ENCODE assay signal across 17 cellular contexts in genomic region chr18:25253136-25253535, GRCh38.
DNase-seq lines count a peak whose midpoint lies in the region; ATAC-seq and TF ChIP-seq lines count a peak whose summit lies in the region.
"Had no signal": no experiment of that assay in that cellular context is flagged by ENCODE, and none has a peak within 500 bp of the region (broad histone marks: within the 10 kb centered on the region; RNA-seq: fewer than 3 reads in every experiment).

No MANE protein-coding gene starts in this region.

- H4K8ac ChIP-seq in IMR-90 (ENCODE audit: low read depth in 2 of 2, low read length in 2 of 2) = no peak overlapping the region

- CTCF ChIA-PET in IMR-90 (lab: Yijun Ruan, JAX) = no interaction called here

- 0 out of 2 replicates have a peak, but pooled peaks cover 2% of the 10 kb centered on the region for H3K9me1 ChIP-seq in IMR-90 (ENCODE audit: insufficient read depth, low read length)

- H3K36me3 ChIP-seq in IMR-90 (ENCODE audit: control insufficient read depth, insufficient read depth, low read length) (no peaks in the 10 kb centered on the region; the same call in 1 of the 2 replicates), breast epithelium (no peaks in the 10 kb centered on the region)
- H3K36me3 ChIP-seq: SJCRH30 had no signal

- ATAC-seq in IMR-90 (ENCODE audit: low read depth) (peak; percentile 60), omental fat pad (ENCODE audit: low FRiP score) (peak; percentile 43), right cardiac atrium (no peak), GM21526 (IDR thresholded peaks at IDR 0.05; ENCODE audit: low FRiP score, unreplicated experiment) (no peak)

- peaks cover 0 to 6% of the 10 kb centered on the region in 2 experiments; a peak in 1 of 4 replicates for H3K79me1 ChIP-seq in IMR-90 (ENCODE audit: low read depth in 1 of 2, low read length in 2 of 2)

- H2BK5ac ChIP-seq in IMR-90 (ENCODE audit: low read depth, low read length, poor library complexity, severe bottlenecking) = no peak overlapping the region

- no peak overlapping the region for H3K18ac ChIP-seq in IMR-90 (ENCODE audit: low read depth, low read length)

- peak overlapping the region; percentile 24; the same call in 1 of the 2 replicates for H3K4me2 ChIP-seq in IMR-90 (ENCODE audit: low read depth, low read length)

- no peak overlapping the region for H2AK5ac ChIP-seq in IMR-90 (ENCODE audit: low read depth, low read length)

- H4K91ac ChIP-seq in IMR-90 (ENCODE audit: insufficient read depth, low read depth, low read length) = no peak overlapping the region

- intact Hi-C loops in IMR-90 (cut with micrococcal nuclease) = no loop called here
- intact Hi-C loops in right cardiac atrium (cut with DNase I) = no loop called here
- intact Hi-C loops in breast epithelium (cut with DNase I; ENCODE audit: low total_unique reads) = no loop called here

- no peaks in the 10 kb centered on the region for H3K27me3 ChIP-seq in IMR-90 (ENCODE audit: control insufficient read depth, insufficient read depth, low read length)
- no peaks in the 10 kb centered on the region for H3K27me3 ChIP-seq in right cardiac atrium (ENCODE audit: control insufficient read depth, insufficient read depth)
- H3K27me3 ChIP-seq in breast epithelium = no peaks in the 10 kb centered on the region
- H3K27me3 ChIP-seq: SJCRH30 had no signal

- H2BK120ac ChIP-seq in IMR-90 (ENCODE audit: low read depth, low read length) = no peak overlapping the region

- TF ChIP-seq POLR2A in IMR-90 (IDR thresholded peaks at IDR 0.05; ENCODE audit: low read depth, low read length) = no peak
- no peak for TF ChIP-seq POLR2A in breast epithelium (IDR thresholded peaks at IDR 0.05)

- no peak overlapping the region for H3K9ac ChIP-seq in IMR-90 (ENCODE audit: low read depth, low read length)

- H3K23ac ChIP-seq in IMR-90 (ENCODE audit: low read depth, low read length) = no peak overlapping the region

- DNase-seq in Daoy (ENCODE audit: low read depth) = peak; percentile 11
- no peak for DNase-seq in IMR-90
- DNase-seq in astrocyte of the hippocampus (ENCODE audit: low read depth, low spot score) = peak; percentile 27
- no peak for DNase-seq in omental fat pad (ENCODE audit: low spot score)
- DNase-seq in right cardiac atrium = no peak
- no peak for DNase-seq in retina
- no peak for DNase-seq in breast epithelium (ENCODE audit: low spot score in 2 of 2)
- DNase-seq: DND-41, H7, NCI-H1417 treated with DMSO at 0.1 percent for 48 hours, NCI-H1930, NCI-H2171, NCI-H446 treated with DMSO at 0.1 percent for 48 hours, NCI-H748 treated with DMSO at 0.1 percent for 48 hours, SJCRH30 had no signal

- no CpG with 5 or more reads among the region's 1 CpG for WGBS in IMR-90 (ENCODE audit: extremely low coverage in 2 of 2, insufficient read length in 1 of 2), 2 experiments
- 44% methylated on average over 1 of the region's 1 CpG for WGBS in right cardiac atrium

- in situ Hi-C loops in IMR-90 (cut with MboI; ENCODE audit: low sequenced_read_pairs) = no loop called here

- no peak overlapping the region for H2AFZ ChIP-seq in IMR-90 (replicated peaks; ENCODE audit: low read length, poor library complexity)

- H3K4ac ChIP-seq in IMR-90 (ENCODE audit: low read depth, low read length) = no peak overlapping the region

- no peak overlapping the region for H2BK15ac ChIP-seq in IMR-90 (ENCODE audit: low read depth, low read length)

- H3K4me3 ChIP-seq in IMR-90 (ENCODE audit: insufficient read depth, low read depth, low read length) = no peak overlapping the region
- H3K4me3 ChIP-seq in right cardiac atrium (ENCODE audit: low read length) = no peak overlapping the region
- H3K4me3 ChIP-seq in breast epithelium = no peak overlapping the region
- H3K4me3 ChIP-seq: SJCRH30 had no signal

- H4K20me1 ChIP-seq in IMR-90 (ENCODE audit: insufficient read depth, low read length) = no peaks in the 10 kb centered on the region

- no peak overlapping the region for H3K27ac ChIP-seq in IMR-90 (ENCODE audit: insufficient read depth, low read length)
- no peak overlapping the region for H3K27ac ChIP-seq in right cardiac atrium (ENCODE audit: low read length)
- no peak overlapping the region for H3K27ac ChIP-seq in breast epithelium
- H3K27ac ChIP-seq: C4-2B, SJCRH30 had no signal

- H3K4me1 ChIP-seq in IMR-90 (ENCODE audit: control insufficient read depth, insufficient read depth, low read length) (peaks cover 5% of the 10 kb centered on the region), right cardiac atrium (ENCODE audit: control insufficient read depth, insufficient read depth, low read length) (no peaks in the 10 kb centered on the region), breast epithelium (peaks cover 0 to 5% of the 10 kb centered on the region in 2 donors)
- H3K4me1 ChIP-seq: SJCRH30 had no signal

- no peak overlapping the region for H3K14ac ChIP-seq in IMR-90 (replicated peaks; ENCODE audit: low read depth, low read length)

- POLR2A ChIA-PET in IMR-90 (lab: Charles Lee; ENCODE audit: unreplicated experiment) = no interaction called here

- TF ChIP-seq RAD21 in IMR-90 (IDR thresholded peaks at IDR 0.05; ENCODE audit: low read length) = no peak

- H2BK20ac ChIP-seq in IMR-90 (ENCODE audit: low read depth, low read length) = no peak overlapping the region

- H3K56ac ChIP-seq in IMR-90 (ENCODE audit: extremely low read depth, insufficient read depth, low read length) = no peak overlapping the region

- no peak overlapping the region for H2AK9ac ChIP-seq in IMR-90 (replicated peaks; ENCODE audit: low read depth, low read length, poor library complexity)

- no peaks in the 10 kb centered on the region for H3K9me3 ChIP-seq in IMR-90 (ENCODE audit: control insufficient read depth, insufficient read depth, low read length)
- no peaks in the 10 kb centered on the region for H3K9me3 ChIP-seq in right cardiac atrium (ENCODE audit: control insufficient read depth, low read length)
- H3K9me3 ChIP-seq in breast epithelium = no peaks in the 10 kb centered on the region
- H3K9me3 ChIP-seq: SJCRH30 had no signal

- no peak overlapping the region for H4K5ac ChIP-seq in IMR-90 (ENCODE audit: low read depth, low read length)

- TF ChIP-seq CTCF in IMR-90 (conservative IDR thresholded peaks at IDR 0.05; ENCODE audit: low read depth, low read length) = no peak
- TF ChIP-seq CTCF in omental fat pad (IDR thresholded peaks at IDR 0.05) = no peak
- TF ChIP-seq CTCF in breast epithelium (IDR thresholded peaks at IDR 0.05) = no peak

- BruUV-seq in IMR-90 (replicated peaks; lab: Mats Ljungman, UMichigan) = no TSS peak

- dilution Hi-C loops in IMR-90 (cut with HindIII; ENCODE audit: low sequenced_read_pairs, unreplicated experiment) = no loop called here

TF ChIP-seq in IMR-90, 13 proteins besides CTCF, POLR2A, EP300 and RAD21:
- TF ChIP-seq RCOR1 (IDR thresholded peaks at IDR 0.05; ENCODE audit: insufficient replicate concordance, low read length) = no peak
- no peak for TF ChIP-seq MAFK (IDR thresholded peaks at IDR 0.05; ENCODE audit: low read depth, low read length)
- TF ChIP-seq, protein P1, sequence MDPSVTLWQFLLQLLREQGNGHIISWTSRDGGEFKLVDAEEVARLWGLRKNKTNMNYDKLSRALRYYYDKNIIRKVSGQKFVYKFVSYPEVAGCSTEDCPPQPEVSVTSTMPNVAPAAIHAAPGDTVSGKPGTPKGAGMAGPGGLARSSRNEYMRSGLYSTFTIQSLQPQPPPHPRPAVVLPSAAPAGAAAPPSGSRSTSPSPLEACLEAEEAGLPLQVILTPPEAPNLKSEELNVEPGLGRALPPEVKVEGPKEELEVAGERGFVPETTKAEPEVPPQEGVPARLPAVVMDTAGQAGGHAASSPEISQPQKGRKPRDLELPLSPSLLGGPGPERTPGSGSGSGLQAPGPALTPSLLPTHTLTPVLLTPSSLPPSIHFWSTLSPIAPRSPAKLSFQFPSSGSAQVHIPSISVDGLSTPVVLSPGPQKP (IDR thresholded peaks at IDR 0.05; ENCODE audit: borderline replicate concordance, low read depth, low read length) = no peak
- no peak for TF ChIP-seq RFX5 (IDR thresholded peaks at IDR 0.05; ENCODE audit: low read depth, low read length)
- TF ChIP-seq MAZ (IDR thresholded peaks at IDR 0.05; ENCODE audit: borderline replicate concordance, low read depth, low read length) = no peak
- no peak for TF ChIP-seq FOS (IDR thresholded peaks at IDR 0.05; ENCODE audit: low read depth, low read length)
- TF ChIP-seq CEBPB (IDR thresholded peaks at IDR 0.05; ENCODE audit: low read depth, low read length) = no peak
- no peak for TF ChIP-seq CHD1 (IDR thresholded peaks at IDR 0.05; ENCODE audit: low read depth, low read length)
- no peak for TF ChIP-seq MXI1 (IDR thresholded peaks at IDR 0.05; ENCODE audit: borderline replicate concordance, low read depth, low read length)

Comparison
In these comparisons a context has a peak if more than half of its experiments do, and no peak if none do; other contexts are left out.
1. DNase-seq: peak in Daoy (single experiment) and astrocyte of the hippocampus (single experiment); none in IMR-90 (single experiment), omental fat pad (single experiment), right cardiac atrium (0 of 3), retina (single experiment) and breast epithelium (0 of 2).
2. ATAC-seq: peak in IMR-90 (single experiment) and omental fat pad (single experiment); none in right cardiac atrium (0 of 2) and GM21526 (single experiment).